In the genomic region with DNA sequence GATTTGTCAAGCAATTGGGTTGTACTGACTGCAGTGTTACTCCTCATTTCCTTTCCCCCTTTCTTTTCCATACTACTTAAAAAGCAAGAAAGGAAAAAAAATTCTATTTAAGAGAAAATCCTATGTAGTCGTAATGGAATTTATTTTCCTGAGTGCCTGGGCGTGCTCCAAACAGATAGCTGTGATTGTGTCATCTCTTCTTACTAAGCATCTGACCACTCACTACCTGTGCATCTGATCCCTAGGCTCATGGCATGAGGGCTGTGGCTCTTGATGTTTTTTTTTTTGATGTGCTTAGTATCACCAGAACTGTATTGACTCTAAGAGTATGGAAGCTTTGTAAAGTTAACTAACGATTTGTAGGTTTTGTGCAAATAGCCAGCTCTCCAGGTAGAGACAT, we compare ENCODE assay signal across 1 cellular context.
TF ChIP-seq lines count a peak whose summit lies in the region.

No MANE protein-coding gene starts in this region.

TF ChIP-seq in GM23338, 12 proteins besides CTCF, POLR2A, EP300 and RAD21 (continued from another document):
- TF ChIP-seq, protein P1, sequence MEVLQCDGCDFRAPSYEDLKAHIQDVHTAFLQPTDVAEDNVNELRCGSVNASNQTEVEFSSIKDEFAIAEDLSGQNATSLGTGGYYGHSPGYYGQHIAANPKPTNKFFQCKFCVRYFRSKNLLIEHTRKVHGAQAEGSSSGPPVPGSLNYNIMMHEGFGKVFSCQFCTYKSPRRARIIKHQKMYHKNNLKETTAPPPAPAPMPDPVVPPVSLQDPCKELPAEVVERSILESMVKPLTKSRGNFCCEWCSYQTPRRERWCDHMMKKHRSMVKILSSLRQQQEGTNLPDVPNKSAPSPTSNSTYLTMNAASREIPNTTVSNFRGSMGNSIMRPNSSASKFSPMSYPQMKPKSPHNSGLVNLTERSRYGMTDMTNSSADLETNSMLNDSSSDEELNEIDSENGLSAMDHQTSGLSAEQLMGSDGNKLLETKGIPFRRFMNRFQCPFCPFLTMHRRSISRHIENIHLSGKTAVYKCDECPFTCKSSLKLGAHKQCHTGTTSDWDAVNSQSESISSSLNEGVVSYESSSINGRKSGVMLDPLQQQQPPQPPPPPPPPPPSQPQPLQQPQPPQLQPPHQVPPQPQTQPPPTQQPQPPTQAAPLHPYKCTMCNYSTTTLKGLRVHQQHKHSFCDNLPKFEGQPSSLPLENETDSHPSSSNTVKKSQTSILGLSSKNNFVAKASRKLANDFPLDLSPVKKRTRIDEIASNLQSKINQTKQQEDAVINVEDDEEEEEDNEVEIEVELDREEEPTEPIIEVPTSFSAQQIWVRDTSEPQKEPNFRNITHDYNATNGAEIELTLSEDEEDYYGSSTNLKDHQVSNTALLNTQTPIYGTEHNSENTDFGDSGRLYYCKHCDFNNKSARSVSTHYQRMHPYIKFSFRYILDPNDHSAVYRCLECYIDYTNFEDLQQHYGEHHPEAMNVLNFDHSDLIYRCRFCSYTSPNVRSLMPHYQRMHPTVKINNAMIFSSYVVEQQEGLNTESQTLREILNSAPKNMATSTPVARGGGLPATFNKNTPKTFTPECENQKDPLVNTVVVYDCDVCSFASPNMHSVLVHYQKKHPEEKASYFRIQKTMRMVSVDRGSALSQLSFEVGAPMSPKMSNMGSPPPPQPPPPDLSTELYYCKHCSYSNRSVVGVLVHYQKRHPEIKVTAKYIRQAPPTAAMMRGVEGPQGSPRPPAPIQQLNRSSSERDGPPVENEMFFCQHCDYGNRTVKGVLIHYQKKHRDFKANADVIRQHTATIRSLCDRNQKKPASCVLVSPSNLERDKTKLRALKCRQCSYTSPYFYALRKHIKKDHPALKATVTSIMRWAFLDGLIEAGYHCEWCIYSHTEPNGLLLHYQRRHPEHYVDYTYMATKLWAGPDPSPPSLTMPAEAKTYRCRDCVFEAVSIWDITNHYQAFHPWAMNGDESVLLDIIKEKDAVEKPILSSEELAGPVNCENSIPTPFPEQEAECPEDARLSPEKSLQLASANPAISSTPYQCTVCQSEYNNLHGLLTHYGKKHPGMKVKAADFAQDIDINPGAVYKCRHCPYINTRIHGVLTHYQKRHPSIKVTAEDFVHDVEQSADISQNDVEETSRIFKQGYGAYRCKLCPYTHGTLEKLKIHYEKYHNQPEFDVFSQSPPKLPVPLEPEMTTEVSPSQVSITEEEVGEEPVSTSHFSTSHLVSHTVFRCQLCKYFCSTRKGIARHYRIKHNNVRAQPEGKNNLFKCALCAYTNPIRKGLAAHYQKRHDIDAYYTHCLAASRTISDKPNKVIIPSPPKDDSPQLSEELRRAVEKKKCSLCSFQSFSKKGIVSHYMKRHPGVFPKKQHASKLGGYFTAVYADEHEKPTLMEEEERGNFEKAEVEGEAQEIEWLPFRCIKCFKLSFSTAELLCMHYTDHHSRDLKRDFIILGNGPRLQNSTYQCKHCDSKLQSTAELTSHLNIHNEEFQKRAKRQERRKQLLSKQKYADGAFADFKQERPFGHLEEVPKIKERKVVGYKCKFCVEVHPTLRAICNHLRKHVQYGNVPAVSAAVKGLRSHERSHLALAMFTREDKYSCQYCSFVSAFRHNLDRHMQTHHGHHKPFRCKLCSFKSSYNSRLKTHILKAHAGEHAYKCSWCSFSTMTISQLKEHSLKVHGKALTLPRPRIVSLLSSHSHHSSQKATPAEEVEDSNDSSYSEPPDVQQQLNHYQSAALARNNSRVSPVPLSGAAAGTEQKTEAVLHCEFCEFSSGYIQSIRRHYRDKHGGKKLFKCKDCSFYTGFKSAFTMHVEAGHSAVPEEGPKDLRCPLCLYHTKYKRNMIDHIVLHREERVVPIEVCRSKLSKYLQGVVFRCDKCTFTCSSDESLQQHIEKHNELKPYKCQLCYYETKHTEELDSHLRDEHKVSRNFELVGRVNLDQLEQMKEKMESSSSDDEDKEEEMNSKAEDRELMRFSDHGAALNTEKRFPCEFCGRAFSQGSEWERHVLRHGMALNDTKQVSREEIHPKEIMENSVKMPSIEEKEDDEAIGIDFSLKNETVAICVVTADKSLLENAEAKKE (CRISPR knock-in tag; IDR thresholded peaks at IDR 0.05) = no peak
